ENCODE assay signal across 13 cellular contexts in genomic region chr13:36804588-36804987, GRCh38. TPM values are rescaled to one million over a fixed set of nuclear protein-coding genes. Genes with fewer than 3 reads are reported as not detected.
DNase-seq lines count a peak whose midpoint lies in the region; ATAC-seq and TF ChIP-seq lines count a peak whose summit lies in the region.
"Had no signal": no experiment of that assay in that cellular context is flagged by ENCODE, and none has a peak within 500 bp of the region (broad histone marks: within the 10 kb centered on the region; RNA-seq: fewer than 3 reads in every experiment).

No MANE protein-coding gene starts in this region.

- H3K27me3 ChIP-seq in breast epithelium (no peaks in the 10 kb centered on the region), MG63 (no peaks in the 10 kb centered on the region)

- POLR2A ChIA-PET in MCF 10A (lab: Yijun Ruan, JAX), result no interaction called here

- peak; percentile 77 for ATAC-seq in left colon
- ATAC-seq: GM23338 had no signal

- no TSS peak for BruUV-seq in MCF 10A (replicated peaks; lab: Mats Ljungman, UMichigan)

- no peak overlapping the region for H3K4me3 Mint-ChIP-seq in MCF 10A (ENCODE audit: unreplicated experiment)
- H3K4me3 Mint-ChIP-seq: CD4-positive, alpha-beta T cell; GM23338 had no signal

- no peaks in the 10 kb centered on the region for H3K9me3 Mint-ChIP-seq in MCF 10A (ENCODE audit: unreplicated experiment)
- H3K9me3 Mint-ChIP-seq: CD4-positive, alpha-beta T cell; GM23338 had no signal

- no peak overlapping the region for H3K27ac ChIP-seq in breast epithelium
- H3K27ac ChIP-seq: HL-60 had no signal

- CTCF ChIA-PET in MCF 10A (lab: Yijun Ruan, JAX), result no interaction called here

- H3K4me3 ChIP-seq in breast epithelium (no peak overlapping the region), MG63 (no peak overlapping the region)
- H3K4me3 ChIP-seq: GM23338 had no signal

- no peak overlapping the region for H3K27ac Mint-ChIP-seq in MCF 10A (ENCODE audit: low read depth, unreplicated experiment)
- H3K27ac Mint-ChIP-seq: CD4-positive, alpha-beta T cell; GM23338 had no signal

- H3K4me1 Mint-ChIP-seq in MCF 10A (ENCODE audit: insufficient read depth, unreplicated experiment), result no peaks in the 10 kb centered on the region
- H3K4me1 Mint-ChIP-seq: GM23338 had no signal

- no peaks in the 10 kb centered on the region for H3K4me1 ChIP-seq in breast epithelium

- no peaks in the 10 kb centered on the region for H3K36me3 Mint-ChIP-seq in MCF 10A (ENCODE audit: insufficient read depth, unreplicated experiment)

- intact Hi-C loops in MCF 10A (cut with micrococcal nuclease) (no loop called here), breast epithelium (cut with DNase I; ENCODE audit: low total_unique reads) (no loop called here), left colon (cut with DNase I, micrococcal nuclease) (no loop called here)

- TF ChIP-seq CTCF in MCF 10A (IDR thresholded peaks at IDR 0.05; ENCODE audit: unreplicated experiment) (no peak), breast epithelium (IDR thresholded peaks at IDR 0.05) (no peak)

- H3K9me3 ChIP-seq in breast epithelium, result no peaks in the 10 kb centered on the region
- H3K9me3 ChIP-seq in MG63, result no peaks in the 10 kb centered on the region

- H3K27me3 Mint-ChIP-seq in MCF 10A (ENCODE audit: insufficient read depth, unreplicated experiment), result peaks cover 20% of the 10 kb centered on the region

- TF ChIP-seq POLR2A in breast epithelium (IDR thresholded peaks at IDR 0.05), result no peak

- H3K36me3 ChIP-seq in breast epithelium (no peaks in the 10 kb centered on the region), MG63 (no peaks in the 10 kb centered on the region)

- peak; percentile 3 for DNase-seq in MCF 10A (ENCODE audit: unreplicated experiment)
- DNase-seq in breast epithelium (ENCODE audit: low spot score in 2 of 2), result no peak
- DNase-seq in NCI-H69 (lab: John Stamatoyannopoulos, UW), result peak; percentile 42
- peak; percentile 25 to 28 for DNase-seq in left colon
- no peak for DNase-seq in T-helper 9 cell
- no peak for DNase-seq in NCI-H446 treated with DMSO at 0.1 percent for 48 hours (lab: John Stamatoyannopoulos, UW)
- DNase-seq in MG63, result no peak
- DNase-seq: CD4-positive, alpha-beta T cell; DND-41; GDM1; H7 had no signal

RNA-seq across cellular contexts. Expression of gene RFXAP, which starts 14.4 kb away (rescaled TPM):
- 6.1 and 8.1 TPM in 2 replicates for total RNA-seq in MCF 10A (2022)
- total RNA-seq in breast epithelium, result 1 to 10 TPM; 3.8 to 6.6 (median 5.9) TPM
- 1 to 10 TPM; 2.9 to 3.4 TPM for total RNA-seq in left colon
- total RNA-seq in MG63 (2014; rRNA removed; shearing (Covaris generic); ENCODE audit: low replicate concordance), result 4.0 and 10.5 TPM in 2 replicates

Comparison
In these comparisons a context has a peak if more than half of its experiments do, and no peak if none do; other contexts are left out.
1. DNase-seq: peak in MCF 10A (single experiment), NCI-H69 (single experiment) and left colon (2 of 2); none in breast epithelium (0 of 2), T-helper 9 cell (single experiment), NCI-H446 treated with DMSO at 0.1 percent for 48 hours (single experiment) and MG63 (single experiment).